Comparison of ENCODE assay signal across 11 cellular contexts in the genomic region with DNA sequence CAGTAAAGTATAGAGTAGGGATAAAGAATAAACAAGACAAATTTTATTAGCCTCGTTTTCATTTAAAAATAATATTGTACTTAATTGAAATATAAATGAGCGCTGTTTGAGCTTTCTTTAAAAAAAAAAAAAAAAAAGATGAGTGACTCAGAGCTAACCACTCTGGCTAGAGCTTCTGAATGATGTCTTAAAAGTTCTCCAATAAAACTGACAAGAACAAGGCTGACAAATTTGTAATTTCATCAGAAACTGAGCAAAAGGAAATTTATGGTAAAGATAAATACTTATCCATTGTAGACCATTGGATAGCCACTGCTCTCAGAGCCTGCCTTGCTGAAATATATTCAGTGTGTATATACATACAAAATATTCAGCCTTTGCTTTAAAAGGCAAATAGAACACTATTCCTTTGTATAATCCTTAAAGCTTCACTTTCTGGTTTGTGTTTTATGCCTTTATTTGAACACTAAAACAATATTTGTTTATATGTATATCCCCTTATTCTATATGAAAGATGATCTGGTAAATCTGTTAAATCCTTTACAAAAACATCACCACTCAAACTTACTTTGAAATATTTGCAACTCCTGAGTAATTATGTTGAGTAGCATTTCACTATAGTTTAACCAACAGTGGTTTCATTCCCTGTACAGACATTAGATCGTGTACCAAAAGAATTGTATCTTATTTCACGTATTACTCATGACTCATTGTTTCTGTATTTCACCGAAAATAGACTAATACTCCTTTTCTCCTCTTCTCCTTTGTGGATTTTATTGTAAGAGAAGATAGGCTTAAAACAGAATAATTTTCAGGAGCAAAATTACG.
DNase-seq lines count a peak whose midpoint lies in the region; ATAC-seq and TF ChIP-seq lines count a peak whose summit lies in the region.
"Had no signal": no experiment of that assay in that cellular context is flagged by ENCODE, and none has a peak within 500 bp of the region (broad histone marks: within the 10 kb centered on the region; RNA-seq: fewer than 3 reads in every experiment).

No MANE protein-coding gene starts in this region.

- ATAC-seq in left lung: peak; percentile 35
- ATAC-seq: effector memory CD8-positive, alpha-beta T cell had no signal

- H3K36me3 Mint-ChIP-seq in brain: peaks cover 4% of the 10 kb centered on the region

- H3K9me3 ChIP-seq in HUES6 (ENCODE audit: control insufficient read depth, insufficient read depth, low read depth, low read length): no peaks in the 10 kb centered on the region
- H3K9me3 ChIP-seq in left lung: no peaks in the 10 kb centered on the region
- H3K9me3 ChIP-seq: upper lobe of left lung had no signal

- H2AFZ ChIP-seq in ACC112 (ENCODE audit: low read length, unreplicated experiment): peak overlapping the region; percentile 50

- H3K4me3 ChIP-seq in ACC112 (ENCODE audit: low read depth, low read length) (peak overlapping the region; percentile 70), HUES6 (ENCODE audit: low read depth, low read length) (no peak overlapping the region), left lung (no peak overlapping the region)
- H3K4me3 ChIP-seq: upper lobe of left lung had no signal

- no peaks in the 10 kb centered on the region for H3K27me3 Mint-ChIP-seq in brain
- H3K27me3 Mint-ChIP-seq: activated T-cell treated with anti-CD3 and anti-CD28 coated beads, Interleukin-2, amount 50 U/mL, for 24 hours; effector memory CD8-positive, alpha-beta T cell had no signal

- H3K4me1 Mint-ChIP-seq in brain: peaks cover 21% of the 10 kb centered on the region

- TF ChIP-seq CTCF in brain (conservative IDR thresholded peaks at IDR 0.05): no peak
- no peak for TF ChIP-seq CTCF in left lung (IDR thresholded peaks at IDR 0.05)

- H3K27me3 ChIP-seq in ACC112 (ENCODE audit: insufficient read depth, low read length) (no peaks in the 10 kb centered on the region), HUES6 (ENCODE audit: control insufficient read depth, insufficient read depth, low read length) (no peaks in the 10 kb centered on the region), left lung (no peaks in the 10 kb centered on the region)
- H3K27me3 ChIP-seq: upper lobe of left lung had no signal

- no peaks in the 10 kb centered on the region for H3K36me3 ChIP-seq in ACC112 (ENCODE audit: insufficient read depth, low read length)
- H3K36me3 ChIP-seq in HUES6 (ENCODE audit: control insufficient read depth, insufficient read depth, low read length): no peaks in the 10 kb centered on the region
- no peaks in the 10 kb centered on the region for H3K36me3 ChIP-seq in left lung
- H3K36me3 ChIP-seq: upper lobe of left lung had no signal

- H3K27ac ChIP-seq in ACC112 (ENCODE audit: low read depth, low read length) (peak overlapping the region; percentile 77), HUES6 (ENCODE audit: low read depth, low read length) (0 out of 2 replicates have a peak overlapping the region, but pooled peaks have one; percentile 53), left lung (peak overlapping the region in 1 of 2 donors; percentile 8)
- H3K27ac ChIP-seq: upper lobe of left lung had no signal

- H3K9ac ChIP-seq in HUES6 (ENCODE audit: low read length): no peak overlapping the region

- H3K9me3 Mint-ChIP-seq in brain: no peaks in the 10 kb centered on the region
- H3K9me3 Mint-ChIP-seq: activated T-cell treated with anti-CD3 and anti-CD28 coated beads, Interleukin-2, amount 50 U/mL, for 24 hours; effector memory CD8-positive, alpha-beta T cell had no signal

- no peak for DNase-seq in left lung
- no peak for DNase-seq in activated gamma-delta T cell treated with Interleukin-2 at 50 U/mL for 16 hours
- no peak for DNase-seq in posterior vena cava (ENCODE audit: low spot score)
- DNase-seq in CD1c-positive myeloid dendritic cell (ENCODE audit: extremely low spot score): no peak
- DNase-seq in D341Med (ENCODE audit: low spot score): no peak
- DNase-seq: activated T-cell treated with anti-CD3 and anti-CD28 coated beads, Interleukin-2, amount 50 U/mL, for 24 hours; effector memory CD8-positive, alpha-beta T cell; upper lobe of left lung had no signal

- H3K4me1 ChIP-seq in ACC112 (ENCODE audit: control insufficient read depth, insufficient read depth, low read length, unreplicated experiment): peaks cover 14% of the 10 kb centered on the region
- peaks cover 5% of the 10 kb centered on the region for H3K4me1 ChIP-seq in HUES6 (ENCODE audit: control insufficient read depth, insufficient read depth, low read length)
- no peaks in the 10 kb centered on the region for H3K4me1 ChIP-seq in left lung

- peaks cover 5% of the 10 kb centered on the region for H3K79me2 ChIP-seq in ACC112 (ENCODE audit: control insufficient read depth, insufficient read depth, low read length, unreplicated experiment)

- intact Hi-C loops in left lung (cut with DNase I) (no loop called here), posterior vena cava (cut with DNase I) (no loop called here)

- peak overlapping the region in 2 of 5 experiments; percentile 55 to 77 for H3K4me3 Mint-ChIP-seq in brain
- H3K4me3 Mint-ChIP-seq: activated T-cell treated with anti-CD3 and anti-CD28 coated beads, Interleukin-2, amount 50 U/mL, for 24 hours; effector memory CD8-positive, alpha-beta T cell had no signal

- peak overlapping the region in 3 of 5 experiments; percentile 17 to 83 (median 79) for H3K27ac Mint-ChIP-seq in brain
- H3K27ac Mint-ChIP-seq: activated T-cell treated with anti-CD3 and anti-CD28 coated beads, Interleukin-2, amount 50 U/mL, for 24 hours had no signal
